ENCODE assay signal across 14 cellular contexts in genomic region chr9:133976191-133976861, GRCh38.
"Had no signal": no experiment of that assay in that cellular context is flagged by ENCODE, and none has a peak within 500 bp of the region (broad histone marks: within the 10 kb centered on the region; RNA-seq: fewer than 3 reads in every experiment).

No MANE protein-coding gene starts in this region.

- H3K27ac ChIP-seq: gastrocnemius medialis, suprapubic skin had no signal

- H3K4me3 ChIP-seq: gastrocnemius medialis, lung, suprapubic skin had no signal

- H3K36me3 ChIP-seq: gastrocnemius medialis, suprapubic skin had no signal

- ATAC-seq: activated CD4-positive, CD25-positive, alpha-beta regulatory T cell treated with anti-CD3 and anti-CD28 coated beads, Interleukin-2, amount 50 U/mL, for 24 hours; activated CD8-positive, alpha-beta T cell treated with anti-CD3 and anti-CD28 coated beads, Interleukin-2, amount 10 ng/mL, durations not matched to agents 7 days and 5 days; gastrocnemius medialis; stimulated activated naive CD8-positive, alpha-beta T cell treated with anti-CD3 and anti-CD28 coated beads, Interleukin-15, amount 100 ng/mL, for 72 hours had no signal

- DNase-seq: activated CD4-positive, alpha-beta T cell treated with anti-CD3 and anti-CD28 coated beads, Interleukin-2, amount 10 ng/mL, durations not matched to agents 7 days and 5 days; activated CD8-positive, alpha-beta T cell treated with anti-CD3 and anti-CD28 coated beads, Interleukin-2, amount 10 ng/mL, durations not matched to agents 7 days and 5 days; activated naive CD4-positive, alpha-beta T cell treated with anti-CD3 and anti-CD28 coated beads for 36 hours; activated T-cell treated with anti-CD3 and anti-CD28 coated beads, Interleukin-2, amount 50 U/mL, for 24 hours; anterior cingulate cortex; cerebellar nuclear complex; effector CD4-positive, alpha-beta T cell; gastrocnemius medialis; immature natural killer cell; retina; stimulated activated naive CD8-positive, alpha-beta T cell treated with anti-CD3 and anti-CD28 coated beads, Interleukin-15, amount 100 ng/mL, for 72 hours had no signal

- H3K27me3 ChIP-seq: suprapubic skin had no signal

- H3K9me3 ChIP-seq: gastrocnemius medialis, suprapubic skin had no signal
